Comparison of ENCODE assay signal across 8 cellular contexts in genomic region chr17:21171309-21171922, GRCh38. TPM values are rescaled to one million over a fixed set of nuclear protein-coding genes. Genes with fewer than 3 reads are reported as not detected.
DNase-seq lines count a peak whose midpoint lies in the region; ATAC-seq and TF ChIP-seq lines count a peak whose summit lies in the region.

No MANE protein-coding gene starts in this region.

- no peaks in the 10 kb centered on the region for H3K36me3 ChIP-seq in WERI-Rb-1
- peaks cover 0 to 39% (median 0%) of the 10 kb centered on the region in 3 donors for H3K36me3 ChIP-seq in tibial nerve

- DNase-seq in GM13977 (ENCODE audit: low spot score) (peak; percentile 70), mesenteric fat pad (ENCODE audit: low spot score) (peak; percentile 79), WERI-Rb-1 (no peak), kidney tubule cell (ENCODE audit: low spot score) (no peak), NCI-H510A (lab: John Stamatoyannopoulos, UW) (no peak), tibial nerve (ENCODE audit: low spot score in 2 of 2) (no peak)

- H3K4me1 ChIP-seq in tibial nerve: peaks cover 0 to 51% (median 13%) of the 10 kb centered on the region in 4 donors

- no peak for TF ChIP-seq EP300 in tibial nerve (IDR thresholded peaks at IDR 0.05)

- WGBS in tibial nerve, 2 donors: 91 to 92% methylated on average over 11 to 12 of the region's 12 CpGs

- TF ChIP-seq CTCF in GM13977 (IDR thresholded peaks at IDR 0.05; ENCODE audit: extremely low read depth, insufficient read depth, missing control alignments): no peak
- TF ChIP-seq CTCF in WERI-Rb-1 (IDR thresholded peaks at IDR 0.05; ENCODE audit: low read depth, low read length): no peak
- TF ChIP-seq CTCF in tibial nerve (IDR thresholded peaks at IDR 0.05): no peak

- peak; percentile 85 for ATAC-seq in GM19452 (IDR thresholded peaks at IDR 0.05; ENCODE audit: unreplicated experiment)
- peak; percentile 68 for ATAC-seq in HG03135 (IDR thresholded peaks at IDR 0.05; ENCODE audit: unreplicated experiment)

- H3K27ac ChIP-seq in WERI-Rb-1: no peak overlapping the region
- no peak overlapping the region for H3K27ac ChIP-seq in tibial nerve

- in situ Hi-C loops in GM13977 (cut with MboI; ENCODE audit: low pct_unique_long_range_greater_than_20kb, low sequenced_read_pairs, unreplicated experiment): no loop called here

- TF ChIP-seq POLR2A in tibial nerve (IDR thresholded peaks at IDR 0.05): no peak

- no peak overlapping the region for H3K4me3 ChIP-seq in WERI-Rb-1 (ENCODE audit: low read depth, low read length)
- H3K4me3 ChIP-seq in tibial nerve: no peak overlapping the region

- H3K9me3 ChIP-seq in WERI-Rb-1 (ENCODE audit: severe bottlenecking) (no peaks in the 10 kb centered on the region), tibial nerve (no peaks in the 10 kb centered on the region)

- H3K27me3 ChIP-seq in WERI-Rb-1 (ENCODE audit: insufficient read depth, low read depth, severe bottlenecking): no peaks in the 10 kb centered on the region
- H3K27me3 ChIP-seq in tibial nerve: no peaks in the 10 kb centered on the region

RNA-seq across cellular contexts. Expression of gene TMEM11, which starts 42.5 kb away (rescaled TPM):
- total RNA-seq in mesenteric fat pad (37.9 TPM), tibial nerve (10 to 100 TPM; 16.2 to 27.6 (median 21.5) TPM)

RNA-seq across cellular contexts. Expression of gene DHRS7B, which starts 44.7 kb away (rescaled TPM):
- total RNA-seq in mesenteric fat pad (34.4 TPM), tibial nerve (10 to 100 TPM; 24.3 to 35.1 (median 33.7) TPM)

Comparison
In these comparisons a context has a peak if more than half of its experiments do, and no peak if none do; other contexts are left out.
1. DNase-seq: peak in GM13977 (single experiment) and mesenteric fat pad (single experiment); none in WERI-Rb-1 (single experiment), kidney tubule cell (single experiment), NCI-H510A (single experiment) and tibial nerve (0 of 2).